ENCODE assay signal across 24 cellular contexts in genomic region chr6:155112757-155113156, GRCh38.
DNase-seq lines count a peak whose midpoint lies in the region; ATAC-seq and TF ChIP-seq lines count a peak whose summit lies in the region.
"Had no signal": no experiment of that assay in that cellular context is flagged by ENCODE, and none has a peak within 500 bp of the region (broad histone marks: within the 10 kb centered on the region; RNA-seq: fewer than 3 reads in every experiment).

No MANE protein-coding gene starts in this region.

- H2BK12ac ChIP-seq in H9 (ENCODE audit: insufficient read length, low read depth, low read length) = no peak overlapping the region

- H3K36me3 ChIP-seq in mesendoderm (ENCODE audit: control insufficient read depth, insufficient read depth, low read length) (no peaks in the 10 kb centered on the region), body of pancreas (replicated peaks in 1 of 2; ENCODE audit: insufficient read depth in 1 of 2, low read depth in 2 of 2) (no peaks in the 10 kb centered on the region), gastrocnemius medialis (no peaks in the 10 kb centered on the region)

- H3K56ac ChIP-seq in H9 (ENCODE audit: insufficient read length, low read depth, low read length) = no peak overlapping the region
- H3K56ac ChIP-seq in mesendoderm (ENCODE audit: low read length) = peak overlapping the region; percentile 56

- no peak for ATAC-seq in activated T-helper 17 cell treated with anti-CD3 and anti-CD28 coated beads, Interleukin-2, amount 50 U/mL, for 72 hours (replicated peaks)
- ATAC-seq in body of pancreas (no peak), gastrocnemius medialis (no peak), HG03521 (IDR thresholded peaks at IDR 0.05; ENCODE audit: unreplicated experiment) (no peak)

- no peak overlapping the region for H2BK20ac ChIP-seq in H9 (ENCODE audit: low read depth, low read length, poor library complexity, severe bottlenecking)

- WGBS in H9 (ENCODE audit: extremely low coverage, insufficient read length, low lambda C conversion rate) = no CpG with 5 or more reads among the region's 7 CpGs
- no CpG with 5 or more reads among the region's 7 CpGs for WGBS in mesendoderm (ENCODE audit: extremely low coverage, insufficient coverage, low lambda C conversion rate)
- 58 to 72% methylated on average over 7 of the region's 7 CpGs for WGBS in body of pancreas, 2 donors

- H3K4me2 ChIP-seq in H9 (ENCODE audit: insufficient read depth, insufficient read length, low read length) = no peak overlapping the region
- H3K4me2 ChIP-seq in mesendoderm (ENCODE audit: low read length) = no peak overlapping the region

- H3K18ac ChIP-seq in H9 (ENCODE audit: insufficient read length, low read depth, low read length) (no peak overlapping the region), mesendoderm (ENCODE audit: low read length) (no peak overlapping the region)

- H3K4me1 Mint-ChIP-seq in activated CD4-positive, alpha-beta T cell treated with anti-CD3 and anti-CD28 coated beads, Interleukin-2, amount 10 ng/mL, durations not matched to agents 24 days and 14 days = peaks cover 42% of the 10 kb centered on the region
- peaks cover 41 to 49% of the 10 kb centered on the region in 2 experiments for H3K4me1 Mint-ChIP-seq in H9
- H3K4me1 Mint-ChIP-seq in activated T-helper 17 cell treated with anti-CD3 and anti-CD28 coated beads, Interleukin-2, amount 50 U/mL, for 72 hours = peaks cover 7% of the 10 kb centered on the region
- H3K4me1 Mint-ChIP-seq: IgD-negative memory B cell had no signal

- H3K9me3 Mint-ChIP-seq in activated CD4-positive, alpha-beta T cell treated with anti-CD3 and anti-CD28 coated beads, Interleukin-2, amount 10 ng/mL, durations not matched to agents 24 days and 14 days = no peaks in the 10 kb centered on the region
- no peaks in the 10 kb centered on the region for H3K9me3 Mint-ChIP-seq in H9
- no peaks in the 10 kb centered on the region for H3K9me3 Mint-ChIP-seq in activated T-helper 17 cell treated with anti-CD3 and anti-CD28 coated beads, Interleukin-2, amount 50 U/mL, for 72 hours
- H3K9me3 Mint-ChIP-seq: IgD-negative memory B cell had no signal

- H3K23me2 ChIP-seq in H9 (ENCODE audit: insufficient read length, low read depth, low read length, poor library complexity, severe bottlenecking) = no peaks in the 10 kb centered on the region

- H3K79me1 ChIP-seq in H9 (ENCODE audit: insufficient read depth, low read depth, low read length, poor library complexity, severe bottlenecking) (no peaks in the 10 kb centered on the region), mesendoderm (ENCODE audit: low read length) (no peaks in the 10 kb centered on the region)

- H3K14ac ChIP-seq in H9 (ENCODE audit: insufficient read depth, low read length) = no peak overlapping the region

- intact Hi-C loops in activated CD4-positive, alpha-beta T cell treated with anti-CD3 and anti-CD28 coated beads, Interleukin-2, amount 10 ng/mL, durations not matched to agents 24 days and 14 days (cut with micrococcal nuclease) = no loop called here
- intact Hi-C loops in body of pancreas (cut with DNase I) = no loop called here
- intact Hi-C loops in gastrocnemius medialis (cut with DNase I; ENCODE audit: low total_unique reads) = no loop called here

- H4K20me1 ChIP-seq in H9 (ENCODE audit: control insufficient read depth, insufficient read depth, insufficient read length) = no peaks in the 10 kb centered on the region

- H4K91ac ChIP-seq in H9 (ENCODE audit: insufficient read length, low read depth, low read length) = no peak overlapping the region

- H3K27me3 ChIP-seq in H9 (ENCODE audit: insufficient read depth, low read length) (no peaks in the 10 kb centered on the region), mesendoderm (ENCODE audit: insufficient read depth, low read length, poor library complexity) (no peaks in the 10 kb centered on the region), body of pancreas (no peaks in the 10 kb centered on the region), gastrocnemius medialis (no peaks in the 10 kb centered on the region)
- H3K27me3 ChIP-seq: SJSA1 had no signal

- H3K79me2 ChIP-seq in H9 (ENCODE audit: insufficient read depth, low read length) = no peaks in the 10 kb centered on the region
- H3K79me2 ChIP-seq in mesendoderm (ENCODE audit: control insufficient read depth, insufficient read depth, low read length) = no peaks in the 10 kb centered on the region

- H3K4me1 ChIP-seq in H9 (ENCODE audit: insufficient read depth, low read length) = peaks cover 7% of the 10 kb centered on the region; the same call in 1 of the 2 replicates
- peaks cover 2% of the 10 kb centered on the region for H3K4me1 ChIP-seq in mesendoderm (ENCODE audit: control insufficient read depth, low read depth, low read length)
- H3K4me1 ChIP-seq in body of pancreas = no peaks in the 10 kb centered on the region
- peaks cover 4% of the 10 kb centered on the region in 2 donors for H3K4me1 ChIP-seq in gastrocnemius medialis

- H3K23ac ChIP-seq in H9 (ENCODE audit: insufficient read length, low read depth, low read length) (no peak overlapping the region), mesendoderm (ENCODE audit: low read length) (no peak overlapping the region)

- no peaks in the 10 kb centered on the region for H3K9me3 ChIP-seq in H9 (ENCODE audit: control insufficient read depth, low read depth, low read length)
- no peaks in the 10 kb centered on the region for H3K9me3 ChIP-seq in body of pancreas
- no peaks in the 10 kb centered on the region for H3K9me3 ChIP-seq in gastrocnemius medialis
- H3K9me3 ChIP-seq: SJSA1 had no signal

- H3K4ac ChIP-seq in H9 (ENCODE audit: low read depth, low read length) (no peak overlapping the region), mesendoderm (ENCODE audit: low read depth, low read length) (no peak overlapping the region)

- no peaks in the 10 kb centered on the region for H3K27me3 Mint-ChIP-seq in activated CD4-positive, alpha-beta T cell treated with anti-CD3 and anti-CD28 coated beads, Interleukin-2, amount 10 ng/mL, durations not matched to agents 24 days and 14 days
- H3K27me3 Mint-ChIP-seq in H9 (ENCODE audit: low read depth) = no peaks in the 10 kb centered on the region
- peaks cover 5% of the 10 kb centered on the region for H3K27me3 Mint-ChIP-seq in activated T-helper 17 cell treated with anti-CD3 and anti-CD28 coated beads, Interleukin-2, amount 50 U/mL, for 72 hours

- TF ChIP-seq POLR2A in body of pancreas (IDR thresholded peaks at IDR 0.05) = no peak
- no peak for TF ChIP-seq POLR2A in gastrocnemius medialis (IDR thresholded peaks at IDR 0.05)

- no peak overlapping the region for H3T11ph ChIP-seq in H9 (ENCODE audit: low read length)

- H2AFZ ChIP-seq in H9 (ENCODE audit: low read length) = no peak overlapping the region

- DNase-seq in activated CD4-positive, alpha-beta T cell treated with anti-CD3 and anti-CD28 coated beads, Interleukin-2, amount 10 ng/mL, durations not matched to agents 24 days and 14 days = no peak
- no peak for DNase-seq in activated CD4-positive, alpha-beta T cell treated with anti-CD3 and anti-CD28 coated beads, Interleukin-2, amount 50 U/mL, for 48 hours
- DNase-seq in H9 (no peak), mesendoderm (no peak), body of pancreas (no peak), gastrocnemius medialis (no peak)
- DNase-seq: Calu3, DMS79 treated with DMSO at 0.1 percent for 48 hours, GF-D8, H7, NCI-H1048, NCI-H1417, NCI-H187, NCI-H2081 treated with DMSO at 0.1 percent for 48 hours, NCI-H2171, NCI-H226, NCI-H510A, NCI-H69, Right ventricle myocardium superior, RPMI8226 had no signal

- H4K5ac ChIP-seq in H9 (ENCODE audit: insufficient read length, low read depth, low read length) (no peak overlapping the region), mesendoderm (ENCODE audit: low read length) (no peak overlapping the region)

- no peak overlapping the region for H4K8ac ChIP-seq in H9 (replicated peaks; ENCODE audit: insufficient read length, low read depth, low read length)
- H4K8ac ChIP-seq in mesendoderm (ENCODE audit: low read depth, low read length) = no peak overlapping the region

- H2AK5ac ChIP-seq in H9 (ENCODE audit: insufficient read length, low read length) = no peak overlapping the region
- no peak overlapping the region for H2AK5ac ChIP-seq in mesendoderm (ENCODE audit: low read length)

- H3K4me3 ChIP-seq in mesendoderm (ENCODE audit: low read length) (no peak overlapping the region), body of pancreas (no peak overlapping the region), gastrocnemius medialis (no peak overlapping the region)
- H3K4me3 ChIP-seq: SJSA1 had no signal

- H3K36me3 Mint-ChIP-seq in activated CD4-positive, alpha-beta T cell treated with anti-CD3 and anti-CD28 coated beads, Interleukin-2, amount 10 ng/mL, durations not matched to agents 24 days and 14 days (ENCODE audit: low read depth) = peaks cover 44% of the 10 kb centered on the region
- no peaks in the 10 kb centered on the region for H3K36me3 Mint-ChIP-seq in H9 (ENCODE audit: insufficient read depth in 1 of 3, low read depth in 3 of 3)
- no peaks in the 10 kb centered on the region for H3K36me3 Mint-ChIP-seq in activated T-helper 17 cell treated with anti-CD3 and anti-CD28 coated beads, Interleukin-2, amount 50 U/mL, for 72 hours (ENCODE audit: low read depth)

- H2BK15ac ChIP-seq in H9 (ENCODE audit: low read depth, low read length) (no peak overlapping the region), mesendoderm (replicated peaks; ENCODE audit: low read depth) (no peak overlapping the region)

- no peak overlapping the region for H3K27ac ChIP-seq in H9 (ENCODE audit: insufficient read length, low read depth, low read length)
- no peak overlapping the region for H3K27ac ChIP-seq in mesendoderm (ENCODE audit: low read depth, low read length)
- no peak overlapping the region for H3K27ac ChIP-seq in body of pancreas
- no peak overlapping the region for H3K27ac ChIP-seq in gastrocnemius medialis
- H3K27ac ChIP-seq: SJSA1 had no signal

- H2BK5ac ChIP-seq in H9 (ENCODE audit: insufficient read length, low read length) = no peak overlapping the region
- H2BK5ac ChIP-seq in mesendoderm (ENCODE audit: low read length) = no peak overlapping the region

- TF ChIP-seq CTCF in H9 (conservative IDR thresholded peaks at IDR 0.05) (no peak), body of pancreas (IDR thresholded peaks at IDR 0.05) (no peak), gastrocnemius medialis (IDR thresholded peaks at IDR 0.05 in 4 of 5, conservative IDR thresholded peaks at IDR 0.05 in 1 of 5) (no peak)

- H3K4me3 Mint-ChIP-seq in activated CD4-positive, alpha-beta T cell treated with anti-CD3 and anti-CD28 coated beads, Interleukin-2, amount 10 ng/mL, durations not matched to agents 24 days and 14 days = no peak overlapping the region
- H3K4me3 Mint-ChIP-seq in H9 = no peak overlapping the region; a peak in 1 of 5 replicates
- no peak overlapping the region for H3K4me3 Mint-ChIP-seq in activated T-helper 17 cell treated with anti-CD3 and anti-CD28 coated beads, Interleukin-2, amount 50 U/mL, for 72 hours

- in situ Hi-C loops in gastrocnemius medialis (cut with MboI; ENCODE audit: low sequenced_read_pairs in 4 of 4) = no loop called here

- peak overlapping the region; percentile 42 for H3K27ac Mint-ChIP-seq in activated CD4-positive, alpha-beta T cell treated with anti-CD3 and anti-CD28 coated beads, Interleukin-2, amount 10 ng/mL, durations not matched to agents 24 days and 14 days
- peak overlapping the region; percentile 22 to 94 (median 85); a peak in 6 of 7 replicates for H3K27ac Mint-ChIP-seq in H9
- H3K27ac Mint-ChIP-seq in activated T-helper 17 cell treated with anti-CD3 and anti-CD28 coated beads, Interleukin-2, amount 50 U/mL, for 72 hours = peak overlapping the region; percentile 24

- no peak overlapping the region for H3K9ac ChIP-seq in H9 (ENCODE audit: extremely low read depth, insufficient read length, low read length)
- H3K9ac ChIP-seq in mesendoderm (ENCODE audit: low read length) = no peak overlapping the region

- no peak overlapping the region for H2BK120ac ChIP-seq in H9 (ENCODE audit: low read depth, low read length, poor library complexity, severe bottlenecking)
- no peak overlapping the region for H2BK120ac ChIP-seq in mesendoderm (ENCODE audit: low read depth, low read length)

Comparison
In these comparisons a context has a peak if more than half of its experiments do, and no peak if none do; other contexts are left out.
1. H3K27ac Mint-ChIP-seq: peak in every context shown above with its lines; median percentile 85 in H9; 42 in activated CD4-positive, alpha-beta T cell treated with anti-CD3 and anti-CD28 coated beads, Interleukin-2, amount 10 ng/mL, durations not matched to agents 24 days and 14 days; 24 in activated T-helper 17 cell treated with anti-CD3 and anti-CD28 coated beads, Interleukin-2, amount 50 U/mL, for 72 hours.